15 cellular contexts compared by ENCODE assay signal in genomic region chr22:35611891-35612576, GRCh38. TPM values are rescaled to one million over a fixed set of nuclear protein-coding genes. Genes with fewer than 3 reads are reported as not detected.
DNase-seq lines count a peak whose midpoint lies in the region; ATAC-seq and TF ChIP-seq lines count a peak whose summit lies in the region.
"Had no signal": no experiment of that assay in that cellular context is flagged by ENCODE, and none has a peak within 500 bp of the region (broad histone marks: within the 10 kb centered on the region; RNA-seq: fewer than 3 reads in every experiment).

No MANE protein-coding gene starts in this region.

- no peaks in the 10 kb centered on the region for H3K36me3 ChIP-seq in Loucy (ENCODE audit: insufficient read depth, low read length)
- H3K36me3 ChIP-seq: thoracic aorta had no signal

- peak overlapping the region; percentile 62 for H3K4me3 ChIP-seq in Loucy (ENCODE audit: low read length, poor library complexity, severe bottlenecking)
- H3K4me3 ChIP-seq: thoracic aorta had no signal

- no peaks in the 10 kb centered on the region for H3K9me3 Mint-ChIP-seq in activated CD8-positive, alpha-beta T cell treated with anti-CD3 and anti-CD28 coated beads for 36 hours
- no peaks in the 10 kb centered on the region for H3K9me3 Mint-ChIP-seq in naive B cell
- H3K9me3 Mint-ChIP-seq: neural crest cell had no signal

- H3K27me3 ChIP-seq in Loucy (ENCODE audit: insufficient read depth, low read length, poor library complexity, severe bottlenecking): no peaks in the 10 kb centered on the region

- peak; percentile 66 for ATAC-seq in activated CD8-positive, alpha-beta T cell treated with anti-CD3 and anti-CD28 coated beads for 36 hours
- ATAC-seq in naive B cell (ENCODE audit: low read depth in 2 of 2): peak; percentile 64 to 66
- no peak for ATAC-seq in GM21737 (IDR thresholded peaks at IDR 0.05; ENCODE audit: unreplicated experiment)

- H3K4me1 ChIP-seq in Loucy (ENCODE audit: insufficient read depth, low read length, poor library complexity, severe bottlenecking): peaks cover 66% of the 10 kb centered on the region

- TF ChIP-seq CTCF in Loucy (conservative IDR thresholded peaks at IDR 0.05; ENCODE audit: low read length): no peak
- TF ChIP-seq CTCF in activated CD8-positive, alpha-beta T cell treated with anti-CD3 and anti-CD28 coated beads for 36 hours (IDR thresholded peaks at IDR 0.05): no peak

- peaks cover 7% of the 10 kb centered on the region for H3K27me3 Mint-ChIP-seq in activated CD8-positive, alpha-beta T cell treated with anti-CD3 and anti-CD28 coated beads for 36 hours
- H3K27me3 Mint-ChIP-seq in naive B cell: peaks cover 18 to 41% (median 38%) of the 10 kb centered on the region in 3 donors

- DNase-seq in GF-D8 (lab: John Stamatoyannopoulos, UW): peak; percentile 67
- DNase-seq in activated CD8-positive, alpha-beta T cell treated with anti-CD3 and anti-CD28 coated beads for 36 hours: peak; percentile 20
- DNase-seq in naive B cell: no peak
- DNase-seq in LoVo (ENCODE audit: low spot score): no peak
- no peak for DNase-seq in GDM1 (lab: John Stamatoyannopoulos, UW)
- DNase-seq: activated effector memory CD4-positive, alpha-beta T cell treated with anti-CD3 and anti-CD28 coated beads, Interleukin-2, amount 50 U/mL, for 16 hours; caudate nucleus; COR-L47; hypothalamus; NCI-H1436; small intestine had no signal

- peaks cover 19% of the 10 kb centered on the region for H3F3A ChIP-seq in Loucy (ENCODE audit: low read depth)

- H3K9me3 ChIP-seq in Loucy (ENCODE audit: insufficient read depth, low read depth, low read length): no peaks in the 10 kb centered on the region
- H3K9me3 ChIP-seq: thoracic aorta had no signal

- POLR2A ChIA-PET in activated CD8-positive, alpha-beta T cell treated with anti-CD3 and anti-CD28 coated beads for 36 hours (lab: Charles Lee): interaction anchor here (0.6 to 1.6 kb wide), 3 partner anchors 15 to 285 kb away, joined by 3 to 5 read pairs (median 3); partner anchors contain the start of gene APOL6

- 0 out of 2 replicates have a peak overlapping the region, but pooled peaks have one; percentile 11 for H2AFZ ChIP-seq in Loucy (ENCODE audit: low read length)

- H3K36me3 Mint-ChIP-seq in activated CD8-positive, alpha-beta T cell treated with anti-CD3 and anti-CD28 coated beads for 36 hours (ENCODE audit: low read depth): no peaks in the 10 kb centered on the region
- H3K36me3 Mint-ChIP-seq in naive B cell: no peaks in the 10 kb centered on the region

- H3K4me1 Mint-ChIP-seq in activated CD8-positive, alpha-beta T cell treated with anti-CD3 and anti-CD28 coated beads for 36 hours (ENCODE audit: low read depth): peaks cover 10% of the 10 kb centered on the region
- peaks cover 8 to 30% (median 11%) of the 10 kb centered on the region in 3 donors for H3K4me1 Mint-ChIP-seq in naive B cell
- H3K4me1 Mint-ChIP-seq: neural crest cell had no signal

- H3K4me2 ChIP-seq in Loucy (ENCODE audit: low read depth, low read length, poor library complexity, severe bottlenecking): peak overlapping the region; percentile 80

- intact Hi-C loops in activated CD8-positive, alpha-beta T cell treated with anti-CD3 and anti-CD28 coated beads for 36 hours (cut with micrococcal nuclease): no loop called here

- H3K4me3 Mint-ChIP-seq in activated CD8-positive, alpha-beta T cell treated with anti-CD3 and anti-CD28 coated beads for 36 hours: no peak overlapping the region
- peak overlapping the region in 1 of 8 donors; percentile 3 for H3K4me3 Mint-ChIP-seq in naive B cell
- H3K4me3 Mint-ChIP-seq: neural crest cell had no signal

- H4K20me1 ChIP-seq in Loucy (ENCODE audit: insufficient read depth, low read length, poor library complexity, severe bottlenecking): no peaks in the 10 kb centered on the region

- peak overlapping the region; percentile 62 for H3K9ac ChIP-seq in Loucy (ENCODE audit: low read depth, low read length, poor library complexity, severe bottlenecking)

- peaks cover 4% of the 10 kb centered on the region for H3K79me2 ChIP-seq in Loucy (ENCODE audit: insufficient read depth, low read length)

- no peaks in the 10 kb centered on the region for H3K9me2 ChIP-seq in Loucy (replicated peaks; ENCODE audit: low read depth, low read length)

- H3K27ac Mint-ChIP-seq in activated CD8-positive, alpha-beta T cell treated with anti-CD3 and anti-CD28 coated beads for 36 hours: no peak overlapping the region
- peak overlapping the region in 3 of 6 donors; percentile 58 to 75 (median 74) for H3K27ac Mint-ChIP-seq in naive B cell

- CTCF ChIA-PET in activated CD8-positive, alpha-beta T cell treated with anti-CD3 and anti-CD28 coated beads for 36 hours (lab: Charles Lee): interaction anchor here (1.0 to 2.2 kb wide), 5 partner anchors 9 to 512 kb away, joined by 3 to 6 read pairs (median 4); no protein-coding TSS in a partner anchor

RNA-seq across cellular contexts. Expression of gene MB, which starts 5.1 kb away (rescaled TPM):
- total RNA-seq in activated CD8-positive, alpha-beta T cell treated with anti-CD3 and anti-CD28 coated beads for 36 hours: not detected
- polyA plus RNA-seq in naive B cell (ENCODE audit: low read depth in 6 of 6): not detected
- total RNA-seq: neural crest cell, thoracic aorta had no signal

RNA-seq across cellular contexts. Expression of gene APOL6, which starts 36.2 kb away (rescaled TPM):
- 10 to 100 TPM; 37.1 to 38.0 TPM for total RNA-seq in activated CD8-positive, alpha-beta T cell treated with anti-CD3 and anti-CD28 coated beads for 36 hours
- polyA plus RNA-seq in naive B cell (ENCODE audit: low read depth in 6 of 6): 1 to 10 TPM; 1.4 to 2.8 (median 2.0) TPM
- total RNA-seq: neural crest cell had no signal

Comparison
In these comparisons a context has a peak if more than half of its experiments do, and no peak if none do; other contexts are left out.
1. DNase-seq: peak in GF-D8 (single experiment) and activated CD8-positive, alpha-beta T cell treated with anti-CD3 and anti-CD28 coated beads for 36 hours (single experiment); none in naive B cell (single experiment), LoVo (single experiment) and GDM1 (single experiment).